ENCODE assay signal across 11 cellular contexts in the genomic region with DNA sequence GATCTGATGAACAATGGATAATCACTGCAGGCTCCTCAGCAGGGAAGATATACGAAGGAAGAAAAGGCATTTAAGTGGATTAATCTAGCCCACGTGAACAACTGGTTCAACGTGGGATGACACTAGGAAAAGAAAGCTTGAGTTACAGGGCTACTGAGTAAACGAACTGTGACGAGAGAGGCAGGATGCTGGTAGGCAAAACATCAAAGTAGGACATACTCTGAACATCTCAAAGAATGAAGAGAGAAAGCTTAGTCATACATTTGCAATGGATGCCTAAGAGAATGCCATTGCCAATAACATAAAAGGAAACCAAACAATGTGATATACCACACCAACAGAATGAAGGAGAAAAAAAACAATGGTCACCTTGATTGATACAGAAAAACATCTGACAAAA. TPM values are rescaled to one million over a fixed set of nuclear protein-coding genes. Genes with fewer than 3 reads are reported as not detected.
DNase-seq lines count a peak whose midpoint lies in the region; ATAC-seq and TF ChIP-seq lines count a peak whose summit lies in the region.
"Had no signal": no experiment of that assay in that cellular context is flagged by ENCODE, and none has a peak within 500 bp of the region (broad histone marks: within the 10 kb centered on the region; RNA-seq: fewer than 3 reads in every experiment).

No MANE protein-coding gene starts in this region.

- H3K4me1 Mint-ChIP-seq in activated CD8-positive, alpha-beta memory T cell treated with anti-CD3 and anti-CD28 coated beads, Interleukin-2, amount 10 ng/mL, durations not matched to agents 7 days and 5 days = peaks cover 34% of the 10 kb centered on the region
- H3K4me1 Mint-ChIP-seq in endodermal cell (peaks cover 16% of the 10 kb centered on the region), type B pancreatic cell (ENCODE audit: unreplicated experiment) (peaks cover 6% of the 10 kb centered on the region)

- H3K4me3 Mint-ChIP-seq in activated CD8-positive, alpha-beta memory T cell treated with anti-CD3 and anti-CD28 coated beads, Interleukin-2, amount 10 ng/mL, durations not matched to agents 7 days and 5 days = no peak overlapping the region
- H3K4me3 Mint-ChIP-seq in endodermal cell (no peak overlapping the region), type B pancreatic cell (no peak overlapping the region)

- no peaks in the 10 kb centered on the region for H3K9me3 ChIP-seq in endodermal cell (ENCODE audit: control insufficient read depth, low read length)
- H3K9me3 ChIP-seq: upper lobe of right lung had no signal

- H3K4me3 ChIP-seq in endodermal cell (ENCODE audit: low read length) = no peak overlapping the region
- H3K4me3 ChIP-seq: dorsolateral prefrontal cortex, SK-N-MC, upper lobe of right lung had no signal

- peak; percentile 66 for ATAC-seq in activated CD8-positive, alpha-beta memory T cell treated with anti-CD3 and anti-CD28 coated beads, Interleukin-2, amount 10 ng/mL, durations not matched to agents 7 days and 5 days
- ATAC-seq in GM19328 (IDR thresholded peaks at IDR 0.05; ENCODE audit: unreplicated experiment) = no peak
- ATAC-seq: upper lobe of right lung had no signal

- H3K9ac ChIP-seq in endodermal cell (ENCODE audit: extremely low read depth, low read length, poor library complexity, severe bottlenecking) = no peak overlapping the region

- 16 to 22% methylated on average over 5 of the region's 5 CpGs for WGBS in endodermal cell (ENCODE audit: insufficient coverage in 1 of 2, insufficient read length in 1 of 2), 2 experiments

- H3K9me3 Mint-ChIP-seq in activated CD8-positive, alpha-beta memory T cell treated with anti-CD3 and anti-CD28 coated beads, Interleukin-2, amount 10 ng/mL, durations not matched to agents 7 days and 5 days (ENCODE audit: low read depth) = no peaks in the 10 kb centered on the region
- H3K9me3 Mint-ChIP-seq in endodermal cell (peaks cover 2% of the 10 kb centered on the region), type B pancreatic cell (peaks cover 4% of the 10 kb centered on the region)

- peak overlapping the region; percentile 65 for H3K27ac Mint-ChIP-seq in activated CD8-positive, alpha-beta memory T cell treated with anti-CD3 and anti-CD28 coated beads, Interleukin-2, amount 10 ng/mL, durations not matched to agents 7 days and 5 days
- peak overlapping the region; percentile 52 for H3K27ac Mint-ChIP-seq in endodermal cell
- H3K27ac Mint-ChIP-seq in type B pancreatic cell = no peak overlapping the region

- H3K27me3 Mint-ChIP-seq in activated CD8-positive, alpha-beta memory T cell treated with anti-CD3 and anti-CD28 coated beads, Interleukin-2, amount 10 ng/mL, durations not matched to agents 7 days and 5 days = no peaks in the 10 kb centered on the region
- no peaks in the 10 kb centered on the region for H3K27me3 Mint-ChIP-seq in endodermal cell (ENCODE audit: insufficient read depth)
- H3K27me3 Mint-ChIP-seq in type B pancreatic cell = no peaks in the 10 kb centered on the region

- H3K4me1 ChIP-seq in endodermal cell (ENCODE audit: control insufficient read depth, insufficient read depth, low read length) = no peaks in the 10 kb centered on the region

- no peak for DNase-seq in activated CD8-positive, alpha-beta memory T cell treated with anti-CD3 and anti-CD28 coated beads, Interleukin-2, amount 10 ng/mL, durations not matched to agents 7 days and 5 days
- DNase-seq in activated CD8-positive, alpha-beta memory T cell treated with anti-CD3 and anti-CD28 coated beads, Interleukin-2, amount 50 U/mL, for 48 hours = no peak
- DNase-seq in NCI-H69 (lab: John Stamatoyannopoulos, UW) (peak; percentile 41), endodermal cell (no peak), renal cortical epithelial cell (ENCODE audit: low read depth) (peak; percentile 18), type B pancreatic cell (ENCODE audit: extremely low spot score, unreplicated experiment) (no peak), UCSD-AML1 (lab: John Stamatoyannopoulos, UW; ENCODE audit: unreplicated experiment) (no peak)
- DNase-seq: dorsolateral prefrontal cortex, upper lobe of right lung had no signal

- TF ChIP-seq CTCF in endodermal cell (conservative IDR thresholded peaks at IDR 0.05) (no peak), type B pancreatic cell (conservative IDR thresholded peaks at IDR 0.05) (no peak)

- H3K27me3 ChIP-seq in endodermal cell (ENCODE audit: control insufficient read depth, insufficient read depth, low read length, poor library complexity, severe bottlenecking) = no peaks in the 10 kb centered on the region
- H3K27me3 ChIP-seq: dorsolateral prefrontal cortex, upper lobe of right lung had no signal

- H3K27ac ChIP-seq in endodermal cell (ENCODE audit: low read depth, low read length) = no peak overlapping the region
- H3K27ac ChIP-seq: dorsolateral prefrontal cortex, SK-N-MC, upper lobe of right lung had no signal

- peaks cover 23% of the 10 kb centered on the region for H3K36me3 ChIP-seq in endodermal cell (ENCODE audit: control insufficient read depth, insufficient read depth, low read length)
- H3K36me3 ChIP-seq: upper lobe of right lung had no signal

- H3K36me3 Mint-ChIP-seq in activated CD8-positive, alpha-beta memory T cell treated with anti-CD3 and anti-CD28 coated beads, Interleukin-2, amount 10 ng/mL, durations not matched to agents 7 days and 5 days = peaks cover 44% of the 10 kb centered on the region
- H3K36me3 Mint-ChIP-seq in endodermal cell (ENCODE audit: low read depth) = peaks cover 25% of the 10 kb centered on the region
- H3K36me3 Mint-ChIP-seq in type B pancreatic cell = peaks cover 18% of the 10 kb centered on the region

- CTCF ChIA-PET in activated CD8-positive, alpha-beta memory T cell treated with anti-CD3 and anti-CD28 coated beads, Interleukin-2, amount 10 ng/mL, durations not matched to agents 7 days and 5 days (lab: Charles Lee) = interaction anchor here (0.6 to 1.3 kb wide), 2 partner anchors 21 to 585 kb away, joined by 4 read pairs; no protein-coding TSS in a partner anchor

RNA-seq across cellular contexts. Expression of a gene that starts 12.9 kb away (rescaled TPM):
- total RNA-seq in activated CD8-positive, alpha-beta memory T cell treated with anti-CD3 and anti-CD28 coated beads, Interleukin-2, amount 10 ng/mL, durations not matched to agents 7 days and 5 days = 10 to 100 TPM; 50.5 to 65.1 TPM
- 10 to 100 TPM; 67.0 to 73.7 TPM for total RNA-seq in endodermal cell
- polyA plus RNA-seq in endodermal cell (2013, experiment 1 of 2) = 53.9 TPM
- polyA plus RNA-seq in endodermal cell (2013, experiment 2 of 2) = 48.2 TPM
- 19.8 and 39.4 TPM in 2 replicates for total RNA-seq in renal cortical epithelial cell
- total RNA-seq in type B pancreatic cell (ENCODE audit: low replicate concordance) = 22.7 and 46.9 TPM in 2 replicates

RNA-seq across cellular contexts. Expression of a gene that starts 42.2 kb away (rescaled TPM):
- not detected for total RNA-seq in activated CD8-positive, alpha-beta memory T cell treated with anti-CD3 and anti-CD28 coated beads, Interleukin-2, amount 10 ng/mL, durations not matched to agents 7 days and 5 days
- not detected for total RNA-seq in endodermal cell
- not detected for polyA plus RNA-seq in endodermal cell (2013, experiment 1 of 2)
- polyA plus RNA-seq in endodermal cell (2013, experiment 2 of 2) = not detected
- total RNA-seq in renal cortical epithelial cell = not detected in 2 replicates
- 0.17 TPM in 2 replicates for total RNA-seq in type B pancreatic cell (ENCODE audit: low replicate concordance)
- total RNA-seq: upper lobe of right lung had no signal

Comparison
In these comparisons a context has a peak if more than half of its experiments do, and no peak if none do; other contexts are left out.
1. DNase-seq: peak in NCI-H69 (single experiment) and renal cortical epithelial cell (single experiment); none in activated CD8-positive, alpha-beta memory T cell treated with anti-CD3 and anti-CD28 coated beads, Interleukin-2, amount 10 ng/mL, durations not matched to agents 7 days and 5 days (single experiment), activated CD8-positive, alpha-beta memory T cell treated with anti-CD3 and anti-CD28 coated beads, Interleukin-2, amount 50 U/mL, for 48 hours (single experiment), endodermal cell (single experiment), type B pancreatic cell (single experiment) and UCSD-AML1 (single experiment).